8 cellular contexts compared by ENCODE assay signal in the genomic region with DNA sequence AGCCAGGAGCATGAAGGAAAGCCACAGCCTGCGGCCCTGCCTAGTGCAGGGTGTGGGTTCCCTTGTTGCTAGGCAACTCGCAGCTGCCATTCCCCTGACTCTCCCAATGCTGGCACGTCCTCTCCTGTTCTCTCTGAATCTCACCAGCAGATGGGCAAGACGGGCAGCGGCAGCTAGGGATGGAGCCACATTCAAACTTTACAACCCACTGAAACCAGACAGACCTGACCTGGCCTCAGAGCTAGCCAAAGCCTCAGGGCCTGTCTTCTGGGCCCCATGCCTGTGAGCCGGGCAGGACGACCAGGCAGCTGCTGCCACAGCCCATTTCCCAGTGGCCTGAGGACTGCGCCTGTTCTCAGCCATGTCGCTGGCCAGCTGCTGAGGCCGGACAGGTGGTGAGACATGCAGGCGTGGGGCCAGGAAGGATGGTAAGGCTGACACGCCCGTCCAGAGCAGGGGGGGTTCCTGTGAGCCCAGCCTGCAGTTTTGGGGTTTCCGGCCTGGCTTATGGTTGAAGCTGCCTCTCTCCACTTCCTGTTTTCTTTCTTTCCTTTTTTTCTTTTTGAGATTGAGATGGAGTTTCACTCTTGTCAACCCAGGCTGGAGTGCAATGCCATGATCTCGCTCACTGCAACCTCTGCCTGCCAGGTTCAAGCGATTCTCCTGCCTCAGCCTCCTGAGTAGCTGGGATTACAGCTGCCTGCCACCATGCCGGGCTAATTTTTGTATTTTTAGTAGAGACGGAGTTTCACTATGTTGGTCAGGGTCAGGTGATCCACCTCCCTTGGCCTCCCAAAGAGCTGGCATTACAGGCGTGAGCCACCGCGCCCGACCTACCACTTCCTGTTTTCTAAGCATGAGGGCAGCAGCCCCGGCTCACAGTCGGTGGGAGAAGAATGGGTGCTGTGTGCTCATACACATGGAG. TPM values are rescaled to one million over a fixed set of nuclear protein-coding genes. Genes with fewer than 3 reads are reported as not detected.
DNase-seq lines count a peak whose midpoint lies in the region; ATAC-seq and TF ChIP-seq lines count a peak whose summit lies in the region.

No MANE protein-coding gene starts in this region.

- no peaks in the 10 kb centered on the region for H3K9me3 ChIP-seq in KOPT-K1 (ENCODE audit: insufficient read depth, low read length, poor library complexity, severe bottlenecking)
- H3K9me3 ChIP-seq in esophagus squamous epithelium = no peaks in the 10 kb centered on the region

- H3K36me3 ChIP-seq in KOPT-K1 (ENCODE audit: insufficient read depth, low read length) = peaks cover 72% of the 10 kb centered on the region
- peaks cover 33 to 70% (median 47%) of the 10 kb centered on the region in 3 donors for H3K36me3 ChIP-seq in esophagus squamous epithelium

- peak; percentile 30 to 41 for DNase-seq in activated CD4-positive, alpha-beta T cell treated with anti-CD3 and anti-CD28 coated beads, Interleukin-2, amount 50 U/mL, for 4 hours
- DNase-seq in esophagus squamous epithelium (lab: John Stamatoyannopoulos, UW) = peak; percentile 41
- DNase-seq in stimulated activated CD4-positive, alpha-beta T cell treated with anti-CD3 and anti-CD28 coated beads, Interleukin-4, amount 100 ng/mL, for 24 hours = peak; percentile 68
- no peak for DNase-seq in HT-29 (ENCODE audit: low spot score)
- DNase-seq in 8988T = no peak

- peak; percentile 39 for ATAC-seq in GM18505 (IDR thresholded peaks at IDR 0.05; ENCODE audit: unreplicated experiment)
- no peak for ATAC-seq in HG02970 (IDR thresholded peaks at IDR 0.05; ENCODE audit: low FRiP score, unreplicated experiment)

- no peaks in the 10 kb centered on the region for H3K27me3 ChIP-seq in esophagus squamous epithelium

- peak in 1 of 6 experiments; percentile 16 for TF ChIP-seq CTCF in esophagus squamous epithelium (IDR thresholded peaks at IDR 0.05)

- peak overlapping the region in 2 of 4 donors; percentile 19 to 28 for H3K4me3 ChIP-seq in esophagus squamous epithelium

- peaks cover 46 to 88% (median 57%) of the 10 kb centered on the region in 3 donors for H3K4me1 ChIP-seq in esophagus squamous epithelium

- H3K27ac ChIP-seq in KOPT-K1 (ENCODE audit: low read depth, low read length, poor library complexity, severe bottlenecking) = peak overlapping the region; percentile 62
- H3K27ac ChIP-seq in esophagus squamous epithelium = peak overlapping the region; percentile 43 to 100 (median 69)

- WGBS in esophagus squamous epithelium, 2 donors = 42 to 44% methylated on average over 15 to 17 of the region's 24 CpGs

- intact Hi-C loops in esophagus squamous epithelium (cut with DNase I) = no loop called here

- TF ChIP-seq POLR2A in GM18505 (IDR thresholded peaks at IDR 0.05; ENCODE audit: borderline replicate concordance, extremely low read depth, insufficient read depth, insufficient read length) (no peak), esophagus squamous epithelium (IDR thresholded peaks at IDR 0.05) (no peak)

RNA-seq across cellular contexts. Expression of gene SUN2, which starts 4.1 kb away (rescaled TPM):
- 100 to 1,000 TPM in 3 of 4 donors, 10 to 100 TPM in 1; 94.2 to 307 (median 191) TPM for total RNA-seq in esophagus squamous epithelium
- 101 and 110 TPM in 2 replicates for total RNA-seq in HT-29 (2014; rRNA removed; shearing (Covaris generic))

RNA-seq across cellular contexts. Expression of gene DNAL4, which starts 42.3 kb away (rescaled TPM):
- total RNA-seq in esophagus squamous epithelium = 10 to 100 TPM in 3 of 4 donors, 1 to 10 TPM in 1; 7.3 to 15.5 (median 13.7) TPM
- total RNA-seq in HT-29 (2014; rRNA removed; shearing (Covaris generic)) = 11.3 and 14.4 TPM in 2 replicates

RNA-seq across cellular contexts. Expression of gene GTPBP1, which starts 45.9 kb away (rescaled TPM):
- total RNA-seq in esophagus squamous epithelium = 10 to 100 TPM; 15.3 to 37.4 (median 32.0) TPM
- total RNA-seq in HT-29 (2014; rRNA removed; shearing (Covaris generic)) = 53.8 and 54.9 TPM in 2 replicates

RNA-seq across cellular contexts. Expression of gene JOSD1, which starts 50.9 kb away (rescaled TPM):
- 10 to 100 TPM; 27.8 to 48.8 (median 33.1) TPM for total RNA-seq in esophagus squamous epithelium
- 60.5 and 79.2 TPM in 2 replicates for total RNA-seq in HT-29 (2014; rRNA removed; shearing (Covaris generic))

Comparison
In these comparisons a context has a peak if more than half of its experiments do, and no peak if none do; other contexts are left out.
1. DNase-seq: peak in activated CD4-positive, alpha-beta T cell treated with anti-CD3 and anti-CD28 coated beads, Interleukin-2, amount 50 U/mL, for 4 hours (2 of 2), esophagus squamous epithelium (single experiment) and stimulated activated CD4-positive, alpha-beta T cell treated with anti-CD3 and anti-CD28 coated beads, Interleukin-4, amount 100 ng/mL, for 24 hours (single experiment); none in HT-29 (single experiment) and 8988T (single experiment).